8 cellular contexts compared by ENCODE assay signal in genomic region chr3:47802734-47803477, GRCh38. TPM values are rescaled to one million over a fixed set of nuclear protein-coding genes. Genes with fewer than 3 reads are reported as not detected.
A peak's percentile ranks its signal among the peaks of the same experiment; 100 is the strongest.
DNase-seq lines count a peak whose midpoint lies in the region; ATAC-seq and TF ChIP-seq lines count a peak whose summit lies in the region.

TSS of gene DHX30 (plus strand) at chr3:47803138. CDS start at chr3:47810684, 7,546 bp downstream.

- POLR2A ChIA-PET in RWPE1 (lab: Yijun Ruan, JAX; ENCODE audit: low non-redundant PET), result no interaction called here

- ATAC-seq in GM21447 (IDR thresholded peaks at IDR 0.05; ENCODE audit: unreplicated experiment) (peak; percentile 90), natural killer cell (peak; percentile 90 to 95 (median 93))

- H3K4me3 ChIP-seq in HUES6 (ENCODE audit: low read depth, low read length) (peak within 1 kb of the TSS; percentile 77), fibroblast of mammary gland (ENCODE audit: control insufficient read depth, low read depth, low read length) (peak within 1 kb of the TSS; percentile 83)

- DNase-seq in DMS153 treated with DMSO at 0.1 percent for 48 hours (lab: John Stamatoyannopoulos, UW; ENCODE audit: unreplicated experiment), result peak; percentile 7
- DNase-seq in RWPE1 (ENCODE audit: low spot score), result peak; percentile 74
- peak; percentile 81 for DNase-seq in activated T-helper 2 cell treated with anti-CD3 and anti-CD28 coated beads, Interferon-gamma antibody, Interleukin-2, Interleukin-4, amounts not matched to agents 10 μg/mL and 5 μg/mL and 100 μg/mL, durations not matched to agents 14 hours and 24 hours and 36 hours (ENCODE audit: low spot score)
- peak; percentile 78 for DNase-seq in fibroblast of mammary gland (ENCODE audit: low read depth)
- DNase-seq in natural killer cell, result peak; percentile 78
- peak; percentile 70 to 89 (median 81) for DNase-seq in stimulated activated naive CD4-positive, alpha-beta T cell (lab: John Stamatoyannopoulos, UW)

- CTCF ChIA-PET in RWPE1 (lab: Yijun Ruan, JAX), result interaction anchor here (0.6 kb wide), 2 partner anchors 18 to 196 kb away, joined by 4 to 6 read pairs; no protein-coding TSS in a partner anchor

- peak within 1 kb of the TSS; percentile 95 for H3K27ac Mint-ChIP-seq in activated T-helper 2 cell treated with anti-CD3 and anti-CD28 coated beads, Interferon-gamma antibody, Interleukin-2, Interleukin-4, amounts not matched to agents 10 μg/mL and 5 μg/mL and 100 μg/mL, durations not matched to agents 14 hours and 24 hours and 36 hours
- peak within 1 kb of the TSS; percentile 87 to 90 for H3K27ac Mint-ChIP-seq in natural killer cell

- TF ChIP-seq CTCF in RWPE1 (conservative IDR thresholded peaks at IDR 0.05; ENCODE audit: low read depth), result no peak
- no peak for TF ChIP-seq CTCF in fibroblast of mammary gland (conservative IDR thresholded peaks at IDR 0.05; ENCODE audit: control insufficient read depth, insufficient read depth, low read depth, low read length)
- no peak for TF ChIP-seq CTCF in natural killer cell (IDR thresholded peaks at IDR 0.05)

- no peaks in the 10 kb centered on the region for H3K36me3 Mint-ChIP-seq in activated T-helper 2 cell treated with anti-CD3 and anti-CD28 coated beads, Interferon-gamma antibody, Interleukin-2, Interleukin-4, amounts not matched to agents 10 μg/mL and 5 μg/mL and 100 μg/mL, durations not matched to agents 14 hours and 24 hours and 36 hours (ENCODE audit: low read depth)
- H3K36me3 Mint-ChIP-seq in natural killer cell, result no peaks in the 10 kb centered on the region

- no peaks in the 10 kb centered on the region for H3K9me3 ChIP-seq in HUES6 (ENCODE audit: control insufficient read depth, insufficient read depth, low read depth, low read length)

- H3K9me3 Mint-ChIP-seq in activated T-helper 2 cell treated with anti-CD3 and anti-CD28 coated beads, Interferon-gamma antibody, Interleukin-2, Interleukin-4, amounts not matched to agents 10 μg/mL and 5 μg/mL and 100 μg/mL, durations not matched to agents 14 hours and 24 hours and 36 hours, result no peaks in the 10 kb centered on the region
- no peaks in the 10 kb centered on the region for H3K9me3 Mint-ChIP-seq in natural killer cell

- no peaks in the 10 kb centered on the region for H3K4me1 ChIP-seq in HUES6 (ENCODE audit: control insufficient read depth, insufficient read depth, low read length)

- H3K4me1 Mint-ChIP-seq in activated T-helper 2 cell treated with anti-CD3 and anti-CD28 coated beads, Interferon-gamma antibody, Interleukin-2, Interleukin-4, amounts not matched to agents 10 μg/mL and 5 μg/mL and 100 μg/mL, durations not matched to agents 14 hours and 24 hours and 36 hours (ENCODE audit: low read depth), result peaks cover 13% of the 10 kb centered on the region
- H3K4me1 Mint-ChIP-seq in natural killer cell, result peaks cover 10 to 19% of the 10 kb centered on the region in 2 donors

- peak within 1 kb of the TSS; percentile 97 for H3K4me3 Mint-ChIP-seq in activated T-helper 2 cell treated with anti-CD3 and anti-CD28 coated beads, Interferon-gamma antibody, Interleukin-2, Interleukin-4, amounts not matched to agents 10 μg/mL and 5 μg/mL and 100 μg/mL, durations not matched to agents 14 hours and 24 hours and 36 hours (ENCODE audit: low read depth)
- H3K4me3 Mint-ChIP-seq in natural killer cell, result peak within 1 kb of the TSS; percentile 96

- no peaks in the 10 kb centered on the region for H3K27me3 Mint-ChIP-seq in activated T-helper 2 cell treated with anti-CD3 and anti-CD28 coated beads, Interferon-gamma antibody, Interleukin-2, Interleukin-4, amounts not matched to agents 10 μg/mL and 5 μg/mL and 100 μg/mL, durations not matched to agents 14 hours and 24 hours and 36 hours (ENCODE audit: low read depth)
- no peaks in the 10 kb centered on the region for H3K27me3 Mint-ChIP-seq in natural killer cell (ENCODE audit: low read depth in 2 of 2)

- H3K27ac ChIP-seq in HUES6 (ENCODE audit: low read depth, low read length), result peak within 1 kb of the TSS; percentile 86
- peak within 1 kb of the TSS; percentile 99 for H3K27ac ChIP-seq in RWPE1

- peaks cover 18% of the 10 kb centered on the region for H3K36me3 ChIP-seq in HUES6 (ENCODE audit: control insufficient read depth, insufficient read depth, low read length)

- peak within 1 kb of the TSS; percentile 94 for H3K9ac ChIP-seq in HUES6 (ENCODE audit: low read length)

- intact Hi-C loops in activated T-helper 2 cell treated with anti-CD3 and anti-CD28 coated beads, Interferon-gamma antibody, Interleukin-2, Interleukin-4, amounts not matched to agents 10 μg/mL and 5 μg/mL and 100 μg/mL, durations not matched to agents 14 hours and 24 hours and 36 hours (cut with micrococcal nuclease), result loop anchor here (1.0 kb wide), 3 partner anchors 21 to 290 kb away; partner anchors contain the start of gene ELP6
- intact Hi-C loops in natural killer cell (cut with micrococcal nuclease), result loop anchor here (5.0 kb wide), 1 partner anchor 291 kb away; the partner anchor contains the start of gene ELP6

- no peaks in the 10 kb centered on the region for H3K27me3 ChIP-seq in HUES6 (ENCODE audit: control insufficient read depth, insufficient read depth, low read length)

RNA-seq across cellular contexts. Expression of gene DHX30, which starts in this region (rescaled TPM):
- total RNA-seq in activated T-helper 2 cell treated with anti-CD3 and anti-CD28 coated beads, Interferon-gamma antibody, Interleukin-2, Interleukin-4, amounts not matched to agents 10 μg/mL and 5 μg/mL and 100 μg/mL, durations not matched to agents 14 hours and 24 hours and 36 hours, result 123 and 126 TPM in 2 replicates
- 10 to 100 TPM; 72.0 to 83.4 (median 82.1) TPM for total RNA-seq in natural killer cell

Comparison
In these comparisons a context has a peak if more than half of its experiments do, and no peak if none do; other contexts are left out.
1. Peak in every context shown above with its lines: DNase-seq, ATAC-seq, H3K4me3 ChIP-seq and H3K27ac ChIP-seq.
2. DNase-seq: peak in every context shown above with its lines; median percentile 81 in activated T-helper 2 cell treated with anti-CD3 and anti-CD28 coated beads, Interferon-gamma antibody, Interleukin-2, Interleukin-4, amounts not matched to agents 10 μg/mL and 5 μg/mL and 100 μg/mL, durations not matched to agents 14 hours and 24 hours and 36 hours; 81 in stimulated activated naive CD4-positive, alpha-beta T cell; 78 in fibroblast of mammary gland; 78 in natural killer cell; 74 in RWPE1; 7 in DMS153 treated with DMSO at 0.1 percent for 48 hours.